ENCODE assay signal across 15 cellular contexts in the genomic region with DNA sequence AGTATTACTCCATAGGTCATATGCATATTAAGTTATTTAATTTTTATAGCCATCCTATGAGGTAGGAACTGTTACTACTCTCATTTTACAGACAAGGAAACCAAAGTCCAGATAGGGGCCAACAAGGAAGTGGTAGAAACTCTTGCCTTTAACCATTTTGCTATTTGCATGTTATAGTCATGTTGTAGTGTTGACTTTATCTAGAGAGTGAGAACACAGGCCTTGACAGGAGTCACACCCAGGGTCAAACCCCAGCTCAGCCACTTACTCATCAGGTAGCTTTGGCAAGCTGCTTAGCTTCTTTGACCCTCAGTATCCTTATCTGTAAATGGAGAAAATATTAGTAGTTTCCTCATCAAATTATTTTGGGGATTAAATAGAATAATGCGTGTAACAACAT.
A peak's percentile ranks its signal among the peaks of the same experiment; 100 is the strongest.
DNase-seq lines count a peak whose midpoint lies in the region; ATAC-seq, FAIRE-seq and TF ChIP-seq lines count a peak whose summit lies in the region.
"Had no signal": no experiment of that assay in that cellular context is flagged by ENCODE, and none has a peak within 500 bp of the region (broad histone marks: within the 10 kb centered on the region; RNA-seq: fewer than 3 reads in every experiment).

No MANE protein-coding gene starts in this region.

- TF ChIP-seq CTCF in adrenal gland (IDR thresholded peaks at IDR 0.05) (no peak), hepatocyte (IDR thresholded peaks at IDR 0.05; ENCODE audit: poor library complexity) (no peak)

- no peak overlapping the region for H3K4me2 ChIP-seq in hepatocyte
- H3K4me2 ChIP-seq: A549, BLaER1 had no signal

- H3K4me1 ChIP-seq in adrenal gland (replicated peaks in 1 of 2) (peaks cover 0 to 11% of the 10 kb centered on the region in 2 donors), hepatocyte (ENCODE audit: insufficient read depth) (peaks cover 43% of the 10 kb centered on the region), small intestine (ENCODE audit: control insufficient read depth in 2 of 2, insufficient read depth in 1 of 2, low read depth in 1 of 2, low read length in 1 of 2) (peaks cover 18 to 19% of the 10 kb centered on the region in 2 donors)
- H3K4me1 ChIP-seq: A549, BLaER1 had no signal

- WGBS in adrenal gland, 4 donors = 45 to 68% (median 59%) methylated on average over 1 of the region's 1 CpG
- 97% methylated on average over 1 of the region's 1 CpG for WGBS in hepatocyte (ENCODE audit: low lambda C conversion rate, missing lambda C conversion rate)
- 48 to 81% (median 71%) methylated on average over 1 of the region's 1 CpG for WGBS in small intestine, 3 donors

- H3K9me2 ChIP-seq in hepatocyte (replicated peaks; ENCODE audit: insufficient read depth) = no peaks in the 10 kb centered on the region

- H3K4me3 ChIP-seq in adrenal gland = no peak overlapping the region
- no peak overlapping the region for H3K4me3 ChIP-seq in hepatocyte
- no peak overlapping the region for H3K4me3 ChIP-seq in small intestine (ENCODE audit: low read depth in 1 of 2, low read length in 2 of 2)
- H3K4me3 ChIP-seq: A549, BLaER1 had no signal

- no peaks in the 10 kb centered on the region for H3K9me3 ChIP-seq in adrenal gland (replicated peaks in 1 of 3)
- no peaks in the 10 kb centered on the region for H3K9me3 ChIP-seq in hepatocyte (ENCODE audit: low read depth)
- no peaks in the 10 kb centered on the region for H3K9me3 ChIP-seq in small intestine (ENCODE audit: control insufficient read depth, low read depth)
- H3K9me3 ChIP-seq: A549, BLaER1 had no signal

- H3K27ac ChIP-seq in adrenal gland = no peak overlapping the region
- H3K27ac ChIP-seq in hepatocyte = peak overlapping the region; percentile 82
- no peak overlapping the region for H3K27ac ChIP-seq in small intestine (ENCODE audit: low read depth in 1 of 2, low read length in 1 of 2)
- H3K27ac ChIP-seq: A549, BLaER1 had no signal

- H3K79me2 ChIP-seq in hepatocyte = no peaks in the 10 kb centered on the region

- no peak overlapping the region for H2AFZ ChIP-seq in hepatocyte

- ATAC-seq in HG02840 (IDR thresholded peaks at IDR 0.05; ENCODE audit: low FRiP score, unreplicated experiment) = no peak

- intact Hi-C loops in adrenal gland (cut with DNase I) = no loop called here

- TF ChIP-seq POLR2A in adrenal gland (IDR thresholded peaks at IDR 0.05) = no peak
- no peak for TF ChIP-seq POLR2A in erythroblast (IDR thresholded peaks at IDR 0.05; ENCODE audit: low read length)

- peak; percentile 18 for DNase-seq in DMS53 treated with DMSO at 0.1 percent for 48 hours (lab: John Stamatoyannopoulos, UW; ENCODE audit: unreplicated experiment)
- peak in 5 of 7 donors; percentile 26 to 58 (median 33) for DNase-seq in adrenal gland
- DNase-seq in hepatocyte (ENCODE audit: low spot score) = peak; percentile 50
- DNase-seq in small intestine = peak; percentile 93
- no peak for DNase-seq in erythroblast (lab: John Stamatoyannopoulos, UW)
- DNase-seq in mesenteric fat pad (ENCODE audit: low spot score) = no peak
- DNase-seq in effector CD4-positive, alpha-beta T cell = no peak
- DNase-seq: CD4-positive, alpha-beta memory T cell; H7; Karpas-422; NCI-H774; Right ventricle myocardium superior had no signal

- H3K36me3 ChIP-seq in adrenal gland (replicated peaks in 1 of 2) (no peaks in the 10 kb centered on the region), hepatocyte (replicated peaks; ENCODE audit: insufficient read depth, low read depth) (no peaks in the 10 kb centered on the region), small intestine (ENCODE audit: control insufficient read depth in 2 of 2, insufficient read depth in 2 of 2, low read length in 2 of 2) (no peaks in the 10 kb centered on the region)
- H3K36me3 ChIP-seq: BLaER1 had no signal

- peak; percentile 62 for FAIRE-seq in small intestine (lab: Jason Lieb, UNC)
- FAIRE-seq: A549 had no signal

- no peaks in the 10 kb centered on the region for H3K27me3 ChIP-seq in adrenal gland
- H3K27me3 ChIP-seq in hepatocyte = no peaks in the 10 kb centered on the region
- no peaks in the 10 kb centered on the region for H3K27me3 ChIP-seq in small intestine (ENCODE audit: control insufficient read depth in 2 of 2, insufficient read depth in 2 of 2, low read length in 2 of 2)
- H3K27me3 ChIP-seq: BLaER1 had no signal

- no peaks in the 10 kb centered on the region for H4K20me1 ChIP-seq in hepatocyte (ENCODE audit: insufficient read depth, poor library complexity, severe bottlenecking)
- H4K20me1 ChIP-seq: BLaER1 had no signal

Comparison
In these comparisons a context has a peak if more than half of its experiments do, and no peak if none do; other contexts are left out.
1. DNase-seq: peak in DMS53 treated with DMSO at 0.1 percent for 48 hours (single experiment), adrenal gland (5 of 7), hepatocyte (single experiment) and small intestine (single experiment); none in erythroblast (0 of 2), mesenteric fat pad (single experiment) and effector CD4-positive, alpha-beta T cell (single experiment).